In genomic region chr17:77165577-77165976, GRCh38 we compare ENCODE assay signal across 15 cellular contexts. TPM values are rescaled to one million over a fixed set of nuclear protein-coding genes. Genes with fewer than 3 reads are reported as not detected.
DNase-seq lines count a peak whose midpoint lies in the region; ATAC-seq and TF ChIP-seq lines count a peak whose summit lies in the region.
"Had no signal": no experiment of that assay in that cellular context is flagged by ENCODE, and none has a peak within 500 bp of the region (broad histone marks: within the 10 kb centered on the region; RNA-seq: fewer than 3 reads in every experiment).

No MANE protein-coding gene starts in this region.

- H3K4me1 Mint-ChIP-seq in activated B cell treated with CpG ODN at 0.5 μM for 24 hours, result peaks cover 50% of the 10 kb centered on the region
- H3K4me1 Mint-ChIP-seq in stimulated activated naive B cell treated with anti-CD40 and anti-IgM and Interleukin-4, amounts not matched to agents 10 μg/mL and 1 μg/mL and 100 μg/mL, for 72 hours, result peaks cover 33 to 35% of the 10 kb centered on the region in 2 donors

- H2AFZ ChIP-seq in Karpas-422 (ENCODE audit: low read length), result no peak overlapping the region

- intact Hi-C loops in activated B cell treated with CpG ODN at 0.5 μM for 24 hours (cut with micrococcal nuclease) (loop anchor here (2.0 kb wide), 1 partner anchor 15 kb away; no protein-coding TSS in a partner anchor), sciatic nerve (cut with DNase I) (no loop called here)

- H3K27ac Mint-ChIP-seq in activated B cell treated with CpG ODN at 0.5 μM for 24 hours, result peak overlapping the region; percentile 70
- peak overlapping the region; percentile 79 for H3K27ac Mint-ChIP-seq in stimulated activated naive B cell treated with anti-CD40 and anti-IgM and Interleukin-4, amounts not matched to agents 10 μg/mL and 1 μg/mL and 100 μg/mL, for 72 hours

- CTCF ChIA-PET in activated B cell treated with CpG ODN at 0.5 μM for 24 hours (lab: Charles Lee), result no interaction called here

- peaks cover 52% of the 10 kb centered on the region for H3K36me3 Mint-ChIP-seq in activated B cell treated with CpG ODN at 0.5 μM for 24 hours (ENCODE audit: low read depth)
- H3K36me3 Mint-ChIP-seq in stimulated activated naive B cell treated with anti-CD40 and anti-IgM and Interleukin-4, amounts not matched to agents 10 μg/mL and 1 μg/mL and 100 μg/mL, for 72 hours, result peaks cover 39 to 67% of the 10 kb centered on the region in 2 donors

- peaks cover 85% of the 10 kb centered on the region for H3K79me2 ChIP-seq in Karpas-422 (ENCODE audit: low read length)

- POLR2A ChIA-PET in activated B cell treated with CpG ODN at 0.5 μM for 24 hours (lab: Charles Lee), result interaction anchor here (1.0 to 1.4 kb wide), 2 partner anchors 23 to 24 kb away, joined by 3 to 4 read pairs; no protein-coding TSS in a partner anchor

- peaks cover 11% of the 10 kb centered on the region for H3K9me3 Mint-ChIP-seq in activated B cell treated with CpG ODN at 0.5 μM for 24 hours
- peaks cover 7 to 10% of the 10 kb centered on the region in 2 donors for H3K9me3 Mint-ChIP-seq in stimulated activated naive B cell treated with anti-CD40 and anti-IgM and Interleukin-4, amounts not matched to agents 10 μg/mL and 1 μg/mL and 100 μg/mL, for 72 hours

- no peaks in the 10 kb centered on the region for H4K20me1 ChIP-seq in Karpas-422 (ENCODE audit: insufficient read depth, low read depth, low read length)

- H3K4me3 ChIP-seq in Karpas-422 (ENCODE audit: low read length), result peak overlapping the region; percentile 46

- TF ChIP-seq CTCF in activated B cell treated with CpG ODN at 0.5 μM for 24 hours (IDR thresholded peaks at IDR 0.05), result no peak

- ATAC-seq in activated B cell treated with CpG ODN at 0.5 μM for 24 hours (ENCODE audit: low read depth) (peak; percentile 50), sciatic nerve (no peak), HG03135 (IDR thresholded peaks at IDR 0.05; ENCODE audit: unreplicated experiment) (no peak)
- ATAC-seq in stimulated activated naive B cell treated with anti-CD40 and anti-IgM and Interleukin-4, amounts not matched to agents 10 μg/mL and 1 μg/mL and 100 μg/mL, for 72 hours (replicated peaks), result peak; percentile 65 to 69
- ATAC-seq: effector memory CD8-positive, alpha-beta T cell; HepG2 had no signal

- no peaks in the 10 kb centered on the region for H3K27me3 Mint-ChIP-seq in activated B cell treated with CpG ODN at 0.5 μM for 24 hours
- no peaks in the 10 kb centered on the region for H3K27me3 Mint-ChIP-seq in stimulated activated naive B cell treated with anti-CD40 and anti-IgM and Interleukin-4, amounts not matched to agents 10 μg/mL and 1 μg/mL and 100 μg/mL, for 72 hours
- H3K27me3 Mint-ChIP-seq: effector memory CD8-positive, alpha-beta T cell had no signal

- H3K4me3 Mint-ChIP-seq in activated B cell treated with CpG ODN at 0.5 μM for 24 hours, result peak overlapping the region; percentile 54
- peak overlapping the region; percentile 42 to 75 for H3K4me3 Mint-ChIP-seq in stimulated activated naive B cell treated with anti-CD40 and anti-IgM and Interleukin-4, amounts not matched to agents 10 μg/mL and 1 μg/mL and 100 μg/mL, for 72 hours
- H3K4me3 Mint-ChIP-seq: effector memory CD8-positive, alpha-beta T cell had no signal

- DNase-seq in Karpas-422, result peak; percentile 57
- no peak for DNase-seq in activated B cell treated with CpG ODN at 0.5 μM for 24 hours
- DNase-seq in stimulated activated naive B cell treated with anti-CD40 and anti-IgM and Interleukin-4, amounts not matched to agents 10 μg/mL and 1 μg/mL and 100 μg/mL, for 72 hours, result no peak
- DNase-seq in sciatic nerve (ENCODE audit: low spot score), result no peak
- no peak for DNase-seq in NCI-H2171 treated with DMSO at 0.1 percent for 48 hours (lab: John Stamatoyannopoulos, UW)
- DNase-seq: activated CD4-positive, alpha-beta T cell treated with anti-CD3 and anti-CD28 coated beads, Interleukin-2, amount 50 U/mL, for 48 hours; effector memory CD8-positive, alpha-beta T cell; foreskin melanocyte; GDM1; NCI-H1417; NCI-H345; stimulated activated CD4-positive, alpha-beta T cell treated with anti-CD3 and anti-CD28 coated beads, Interleukin-1b, Interleukin-23, amount 100 ng/mL, for 48 hours had no signal

- peaks cover 39% of the 10 kb centered on the region for H3K9me3 ChIP-seq in Karpas-422 (ENCODE audit: low read length)

- peak overlapping the region; percentile 35; the same call in 1 of the 2 replicates for H3K9ac ChIP-seq in Karpas-422 (ENCODE audit: low read length)

- H3K36me3 ChIP-seq in Karpas-422 (ENCODE audit: insufficient read depth, low read length), result peaks cover 35% of the 10 kb centered on the region

- H3K27ac ChIP-seq in Karpas-422 (ENCODE audit: low read length) (peak overlapping the region; percentile 78), layer of hippocampus (ENCODE audit: low read depth, low read length) (peak overlapping the region; percentile 75)

- no peaks in the 10 kb centered on the region for H3K9me2 ChIP-seq in Karpas-422 (replicated peaks; ENCODE audit: insufficient read depth, low read length)

- H3K4me1 ChIP-seq in Karpas-422 (ENCODE audit: low read length), result peaks cover 25% of the 10 kb centered on the region

- no peaks in the 10 kb centered on the region for H3K27me3 ChIP-seq in Karpas-422 (ENCODE audit: low read length)
- H3K27me3 ChIP-seq in layer of hippocampus (ENCODE audit: control insufficient read depth, insufficient read depth, low read length), result no peaks in the 10 kb centered on the region

- peak overlapping the region; percentile 63 for H3K4me2 ChIP-seq in Karpas-422 (ENCODE audit: low read depth, low read length, poor library complexity, severe bottlenecking)

RNA-seq across cellular contexts. Expression of gene SEC14L1, which starts 24.8 kb away (rescaled TPM):
- 22.6 and 32.0 TPM in 2 replicates for total RNA-seq in Karpas-422 (2014; rRNA removed; shearing (Covaris generic); ENCODE audit: low replicate concordance)
- 60.7 and 79.6 TPM in 2 replicates for total RNA-seq in activated B cell treated with CpG ODN at 0.5 μM for 24 hours
- 130 TPM for total RNA-seq in sciatic nerve

Comparison
In these comparisons a context has a peak if more than half of its experiments do, and no peak if none do; other contexts are left out.
1. ATAC-seq: peak in activated B cell treated with CpG ODN at 0.5 μM for 24 hours (single experiment) and stimulated activated naive B cell treated with anti-CD40 and anti-IgM and Interleukin-4, amounts not matched to agents 10 μg/mL and 1 μg/mL and 100 μg/mL, for 72 hours (2 of 2); none in sciatic nerve (single experiment) and HG03135 (single experiment).